15 cellular contexts compared by ENCODE assay signal in the genomic region with DNA sequence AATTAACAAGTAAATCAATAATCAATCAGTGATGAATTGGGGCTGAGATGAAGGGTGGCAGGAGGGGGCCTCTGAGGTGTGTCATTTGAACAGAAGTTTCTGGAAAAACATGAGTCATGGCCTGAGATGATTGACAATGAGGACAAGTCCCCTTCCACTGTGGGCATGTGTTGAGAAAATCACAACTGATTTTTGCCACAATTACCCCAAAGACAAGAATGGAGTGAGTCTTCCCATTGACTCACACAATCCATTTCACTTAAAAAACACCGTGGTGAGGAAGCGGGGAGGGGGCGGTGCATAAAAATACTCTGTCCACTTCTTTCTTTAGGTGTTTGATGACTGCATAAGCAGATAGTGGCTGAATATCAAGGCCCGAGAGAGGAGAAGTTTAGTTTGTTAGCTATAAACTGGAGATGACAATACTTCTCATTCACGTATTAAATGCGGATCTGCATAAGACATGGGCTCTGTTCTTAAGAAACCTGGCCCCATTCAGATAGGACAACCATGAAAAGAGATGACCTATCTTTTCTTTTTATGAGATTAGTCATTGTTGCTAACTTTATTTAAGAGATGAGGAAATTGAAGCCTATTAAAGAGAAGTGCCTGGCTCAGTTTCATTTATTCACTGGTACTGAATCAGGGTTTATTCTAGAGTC.
DNase-seq lines count a peak whose midpoint lies in the region; ATAC-seq lines count a peak whose summit lies in the region.
"Had no signal": no experiment of that assay in that cellular context is flagged by ENCODE, and none has a peak within 500 bp of the region (broad histone marks: within the 10 kb centered on the region; RNA-seq: fewer than 3 reads in every experiment).

No MANE protein-coding gene starts in this region.

- ATAC-seq in HG02798 (IDR thresholded peaks at IDR 0.05; ENCODE audit: poor library complexity, unreplicated experiment) (peak; percentile 36), HG02884 (IDR thresholded peaks at IDR 0.05; ENCODE audit: unreplicated experiment) (no peak), GM21447 (IDR thresholded peaks at IDR 0.05; ENCODE audit: unreplicated experiment) (no peak)
- ATAC-seq: left cardiac atrium had no signal

- DNase-seq in OCI-M1 (lab: John Stamatoyannopoulos, UW) = peak; percentile 37
- DNase-seq in activated T-helper 9 cell treated with anti-CD3 and anti-CD28 coated beads, Interleukin-2, amount 50 U/mL, for 16 hours (ENCODE audit: low read depth) = peak; percentile 23
- DNase-seq in stimulated activated CD4-positive, alpha-beta T cell treated with anti-CD3 and anti-CD28 coated beads, Interleukin-1b, Interleukin-23, amount 100 ng/mL, for 48 hours = peak; percentile 67
- no peak for DNase-seq in NCI-H2107 (lab: John Stamatoyannopoulos, UW)
- no peak for DNase-seq in dedifferentiated amniotic fluid mesenchymal stem cell (ENCODE audit: extremely low spot score)
- DNase-seq: adrenal gland; CD4-positive, alpha-beta T cell; GOT3; left cardiac atrium; NCI-H2029; small intestine; T1000 had no signal

Comparison
In these comparisons a context has a peak if more than half of its experiments do, and no peak if none do; other contexts are left out.
1. DNase-seq: peak in OCI-M1 (single experiment), activated T-helper 9 cell treated with anti-CD3 and anti-CD28 coated beads, Interleukin-2, amount 50 U/mL, for 16 hours (single experiment) and stimulated activated CD4-positive, alpha-beta T cell treated with anti-CD3 and anti-CD28 coated beads, Interleukin-1b, Interleukin-23, amount 100 ng/mL, for 48 hours (single experiment); none in NCI-H2107 (single experiment) and dedifferentiated amniotic fluid mesenchymal stem cell (single experiment).